ENCODE assay signal across 8 cellular contexts in the genomic region with DNA sequence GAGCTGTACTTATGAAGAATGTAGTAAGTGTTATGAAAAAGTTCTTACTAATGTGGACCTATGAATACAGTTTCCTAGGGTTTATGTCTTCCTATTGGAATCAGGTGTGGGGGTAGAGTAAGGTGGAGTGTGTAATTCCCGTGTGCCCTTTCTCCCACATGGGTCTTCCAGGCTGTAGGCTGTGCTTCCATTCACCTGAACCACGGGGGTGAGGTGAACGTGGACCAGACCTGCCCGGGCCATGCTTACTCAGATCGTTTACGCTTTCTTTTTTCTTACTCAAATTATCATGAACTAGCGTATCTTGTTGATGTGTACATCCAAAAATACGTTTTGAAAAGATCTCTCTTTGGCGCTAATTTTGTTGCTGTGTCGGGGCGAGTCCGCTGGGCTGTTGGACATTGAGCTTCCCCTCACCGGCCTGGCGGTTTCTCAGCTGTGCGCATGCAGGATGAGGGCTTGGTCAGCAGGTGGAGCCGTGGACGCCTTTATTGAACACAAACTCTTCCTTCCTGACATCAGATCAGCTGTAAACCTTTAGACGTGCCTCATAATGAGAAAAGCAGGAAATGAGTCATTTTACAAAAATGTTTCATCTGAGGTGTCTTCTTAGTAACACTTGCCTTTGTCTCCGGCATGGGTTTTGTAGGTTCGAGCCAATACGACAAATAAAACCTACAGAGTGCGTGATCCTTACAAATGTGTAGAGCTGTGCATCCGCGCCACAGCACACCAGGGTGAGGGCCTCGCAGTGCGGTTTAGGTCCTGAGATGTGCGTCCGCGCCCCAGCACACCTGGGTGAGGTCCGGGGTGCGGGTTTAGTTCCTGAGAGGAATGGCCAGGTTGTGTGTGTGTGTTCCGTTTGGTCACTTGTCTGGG.
DNase-seq lines count a peak whose midpoint lies in the region; ATAC-seq lines count a peak whose summit lies in the region.

No MANE protein-coding gene starts in this region.

- peak; percentile 82 for ATAC-seq in HG02610 (IDR thresholded peaks at IDR 0.05; ENCODE audit: unreplicated experiment)

- DNase-seq in NCI-H446 (lab: John Stamatoyannopoulos, UW) = peak; percentile 2 to 19
- DNase-seq in NCI-H446 treated with DMSO at 0.1 percent for 48 hours (lab: John Stamatoyannopoulos, UW) = no peak
- DNase-seq in NCI-H146 (lab: John Stamatoyannopoulos, UW) = peak; percentile 67
- DNase-seq in activated CD4-positive, alpha-beta T cell treated with anti-CD3 and anti-CD28 coated beads, Interleukin-2, amount 50 U/mL, for 1 hour = peak; percentile 74
- DNase-seq in effector CD8-positive, alpha-beta T cell (lab: John Stamatoyannopoulos, UW) = peak; percentile 48
- DNase-seq in midbrain (lab: John Stamatoyannopoulos, UW) = peak; percentile 36
- peak; percentile 84 for DNase-seq in stimulated activated CD8-positive, alpha-beta memory T cell treated with anti-CD3 and anti-CD28 coated beads, Interleukin-4, amount 100 ng/mL, for 48 hours
